In genomic region chr13:98541211-98541610, GRCh38 we compare ENCODE assay signal across 15 cellular contexts. TPM values are rescaled to one million over a fixed set of nuclear protein-coding genes. Genes with fewer than 3 reads are reported as not detected.
DNase-seq lines count a peak whose midpoint lies in the region; ATAC-seq and TF ChIP-seq lines count a peak whose summit lies in the region.
"Had no signal": no experiment of that assay in that cellular context is flagged by ENCODE, and none has a peak within 500 bp of the region (broad histone marks: within the 10 kb centered on the region; RNA-seq: fewer than 3 reads in every experiment).

No MANE protein-coding gene starts in this region.

- no peak for TF ChIP-seq CTCF in right atrium auricular region (IDR thresholded peaks at IDR 0.05)
- no peak for TF ChIP-seq CTCF in breast epithelium (IDR thresholded peaks at IDR 0.05)
- TF ChIP-seq CTCF in vagina (IDR thresholded peaks at IDR 0.05): no peak

- WGBS in right cardiac atrium: 33% methylated on average over 5 of the region's 5 CpGs

- H3K4me1 ChIP-seq in right atrium auricular region (peaks cover 0 to 91% of the 10 kb centered on the region in 2 donors), right cardiac atrium (ENCODE audit: control insufficient read depth, insufficient read depth, low read length) (peaks cover 31% of the 10 kb centered on the region), breast epithelium (peaks cover 0 to 4% of the 10 kb centered on the region in 2 donors), vagina (peaks cover 99% of the 10 kb centered on the region)

- no peak for DNase-seq in right atrium auricular region (ENCODE audit: low spot score)
- DNase-seq in right cardiac atrium: no peak
- no peak for DNase-seq in breast epithelium (ENCODE audit: low spot score in 2 of 2)
- DNase-seq in midbrain (lab: John Stamatoyannopoulos, UW): peak; percentile 15
- DNase-seq in vagina (ENCODE audit: extremely low spot score in 2 of 2): no peak
- DNase-seq in DMS79 treated with DMSO at 0.1 percent for 48 hours (lab: John Stamatoyannopoulos, UW): no peak
- DNase-seq: AML-193; amniotic stem cell; heart left ventricle; Karpas-422; left ventricle myocardium superior; occipital lobe; stimulated activated CD4-positive, alpha-beta T cell treated with anti-CD3 and anti-CD28 coated beads, Interleukin-15, amount 100 ng/mL, for 24 hours had no signal

- H3K9me3 ChIP-seq in right atrium auricular region (no peaks in the 10 kb centered on the region), right cardiac atrium (ENCODE audit: control insufficient read depth, low read length) (no peaks in the 10 kb centered on the region), breast epithelium (no peaks in the 10 kb centered on the region), vagina (no peaks in the 10 kb centered on the region)
- H3K9me3 ChIP-seq: heart left ventricle had no signal

- H3K27ac ChIP-seq in right atrium auricular region (peak overlapping the region; percentile 16 to 50), right cardiac atrium (ENCODE audit: low read length) (no peak overlapping the region), breast epithelium (peak overlapping the region; percentile 43 to 50), vagina (peak overlapping the region; percentile 54)

- intact Hi-C loops in right cardiac atrium (cut with DNase I) (no loop called here), breast epithelium (cut with DNase I; ENCODE audit: low total_unique reads) (no loop called here), vagina (cut with DNase I) (no loop called here)

- no peak for ATAC-seq in right cardiac atrium
- ATAC-seq in GM21723 (IDR thresholded peaks at IDR 0.05; ENCODE audit: unreplicated experiment): no peak
- no peak for ATAC-seq in HG03520 (IDR thresholded peaks at IDR 0.05; ENCODE audit: unreplicated experiment)

- no peaks in the 10 kb centered on the region for H3K36me3 ChIP-seq in right atrium auricular region
- no peaks in the 10 kb centered on the region for H3K36me3 ChIP-seq in breast epithelium
- H3K36me3 ChIP-seq in vagina: peaks cover 0 to 4% of the 10 kb centered on the region in 2 donors

- H3K27me3 ChIP-seq in right atrium auricular region: no peaks in the 10 kb centered on the region
- H3K27me3 ChIP-seq in right cardiac atrium (ENCODE audit: control insufficient read depth, insufficient read depth): no peaks in the 10 kb centered on the region
- no peaks in the 10 kb centered on the region for H3K27me3 ChIP-seq in breast epithelium
- H3K27me3 ChIP-seq in vagina: no peaks in the 10 kb centered on the region
- H3K27me3 ChIP-seq: heart left ventricle had no signal

- no peak overlapping the region for H3K4me3 ChIP-seq in right atrium auricular region
- H3K4me3 ChIP-seq in right cardiac atrium (ENCODE audit: low read length): no peak overlapping the region
- H3K4me3 ChIP-seq in breast epithelium: no peak overlapping the region
- no peak overlapping the region for H3K4me3 ChIP-seq in vagina
- H3K4me3 ChIP-seq: heart left ventricle had no signal

- no peak for TF ChIP-seq POLR2A in breast epithelium (IDR thresholded peaks at IDR 0.05)
- no peak for TF ChIP-seq POLR2A in vagina (IDR thresholded peaks at IDR 0.05)

RNA-seq across cellular contexts. Expression of gene STK24, which starts 35.7 kb away (rescaled TPM):
- total RNA-seq in right atrium auricular region (10 to 100 TPM; 55.8 to 63.2 TPM), right cardiac atrium (10 to 100 TPM; 60.5 to 66.9 (median 62.7) TPM), breast epithelium (100 to 1,000 TPM in 1 of 3 donors, 10 to 100 TPM in 2; 61.3 to 149 (median 71.9) TPM), vagina (82.5 TPM)
- polyA plus RNA-seq in right cardiac atrium: 44.9 TPM
